30 cellular contexts compared by ENCODE assay signal in genomic region chr7:75669579-75669978, GRCh38.
"Had no signal": no experiment of that assay in that cellular context is flagged by ENCODE, and none has a peak within 500 bp of the region (broad histone marks: within the 10 kb centered on the region; RNA-seq: fewer than 3 reads in every experiment).

No MANE protein-coding gene starts in this region.

- H3K27me3 Mint-ChIP-seq: activated CD4-positive, alpha-beta T cell treated with anti-CD3 and anti-CD28 coated beads, Interleukin-2, amount 10 ng/mL, durations not matched to agents 24 days and 14 days; activated CD8-positive, alpha-beta T cell treated with anti-CD3 and anti-CD28 coated beads for 36 hours; activated naive CD8-positive, alpha-beta T cell treated with anti-CD3 and anti-CD28 coated beads for 36 hours; activated T-helper 17 cell treated with anti-CD3 and anti-CD28 coated beads, Interleukin-2, amount 50 U/mL, for 72 hours; central memory CD8-positive, alpha-beta T cell; T-cell had no signal

- H3K4me3 ChIP-seq: cardiac muscle cell, PC-9 had no signal

- H3K9me3 Mint-ChIP-seq: activated CD4-positive, alpha-beta T cell treated with anti-CD3 and anti-CD28 coated beads, Interleukin-2, amount 10 ng/mL, durations not matched to agents 24 days and 14 days; activated CD8-positive, alpha-beta T cell treated with anti-CD3 and anti-CD28 coated beads for 36 hours; activated naive CD8-positive, alpha-beta T cell treated with anti-CD3 and anti-CD28 coated beads for 36 hours; activated T-cell treated with anti-CD3 and anti-CD28 coated beads, Interleukin-2, amount 50 U/mL, for 72 hours; activated T-helper 17 cell treated with anti-CD3 and anti-CD28 coated beads, Interleukin-2, amount 50 U/mL, for 72 hours had no signal

- H3K36me3 ChIP-seq: brain microvascular endothelial cell, cardiac muscle cell, WERI-Rb-1 had no signal

- H2AFZ ChIP-seq: PC-9 had no signal

- H3K27ac ChIP-seq: brain microvascular endothelial cell, cardiac muscle cell, KMS-11, PC-9, RWPE1, WERI-Rb-1 had no signal

- DNase-seq: activated CD4-positive, alpha-beta T cell treated with anti-CD3 and anti-CD28 coated beads, Interleukin-2, amount 10 ng/mL, durations not matched to agents 24 days and 14 days; activated CD4-positive, alpha-beta T cell treated with anti-CD3 and anti-CD28 coated beads, Interleukin-2, amount 50 U/mL, for 4 hours; activated CD8-positive, alpha-beta T cell treated with anti-CD3 and anti-CD28 coated beads for 36 hours; activated effector memory CD4-positive, alpha-beta T cell treated with anti-CD3 and anti-CD28 coated beads, Interleukin-2, amount 50 U/mL, for 16 hours; activated naive CD4-positive, alpha-beta T cell; activated naive CD4-positive, alpha-beta T cell treated with anti-CD3 and anti-CD28 coated beads, Interleukin-2, amount 50 U/mL, for 16 hours; activated naive CD8-positive, alpha-beta T cell treated with anti-CD3 and anti-CD28 coated beads for 36 hours; activated T-cell treated with anti-CD3 and anti-CD28 coated beads, Interleukin-2, amount 50 U/mL, for 1 hour; activated T-cell treated with anti-CD3 and anti-CD28 coated beads, Interleukin-2, amount 50 U/mL, for 72 hours; amniotic stem cell; brain microvascular endothelial cell; NCI-H1092 treated with DMSO at 0.1 percent for 48 hours; NCI-H1417 treated with DMSO at 0.1 percent for 48 hours; NCI-H1930; NCI-H2081 treated with DMSO at 0.1 percent for 48 hours; NCI-H345; NCI-H524 treated with DMSO at 0.1 percent for 48 hours; PC-9; SIG-M5; T-cell; T1000; WERI-Rb-1 had no signal

- H3K36me3 Mint-ChIP-seq: activated naive CD8-positive, alpha-beta T cell treated with anti-CD3 and anti-CD28 coated beads for 36 hours; T-cell had no signal

- H3K27me3 ChIP-seq: brain microvascular endothelial cell, cardiac muscle cell had no signal

- H3K9ac ChIP-seq: KMS-11 had no signal

- H3K4me2 ChIP-seq: KMS-11, PC-9 had no signal

- H3K27ac Mint-ChIP-seq: activated CD4-positive, alpha-beta T cell treated with anti-CD3 and anti-CD28 coated beads, Interleukin-2, amount 10 ng/mL, durations not matched to agents 24 days and 14 days; activated CD8-positive, alpha-beta T cell treated with anti-CD3 and anti-CD28 coated beads for 36 hours; activated naive CD8-positive, alpha-beta T cell treated with anti-CD3 and anti-CD28 coated beads for 36 hours; activated T-cell treated with anti-CD3 and anti-CD28 coated beads, Interleukin-2, amount 50 U/mL, for 72 hours; activated T-helper 17 cell treated with anti-CD3 and anti-CD28 coated beads, Interleukin-2, amount 50 U/mL, for 72 hours; T-cell had no signal

- H3K4me1 Mint-ChIP-seq: activated CD4-positive, alpha-beta T cell treated with anti-CD3 and anti-CD28 coated beads, Interleukin-2, amount 10 ng/mL, durations not matched to agents 24 days and 14 days; activated naive CD8-positive, alpha-beta T cell treated with anti-CD3 and anti-CD28 coated beads for 36 hours; activated T-helper 17 cell treated with anti-CD3 and anti-CD28 coated beads, Interleukin-2, amount 50 U/mL, for 72 hours; central memory CD8-positive, alpha-beta T cell; T-cell had no signal

- FAIRE-seq: RCC 7860 had no signal

- H3K4me3 Mint-ChIP-seq: activated CD4-positive, alpha-beta T cell treated with anti-CD3 and anti-CD28 coated beads, Interleukin-2, amount 10 ng/mL, durations not matched to agents 24 days and 14 days; activated CD8-positive, alpha-beta T cell treated with anti-CD3 and anti-CD28 coated beads for 36 hours; activated naive CD8-positive, alpha-beta T cell treated with anti-CD3 and anti-CD28 coated beads for 36 hours; activated T-cell treated with anti-CD3 and anti-CD28 coated beads, Interleukin-2, amount 50 U/mL, for 72 hours; activated T-helper 17 cell treated with anti-CD3 and anti-CD28 coated beads, Interleukin-2, amount 50 U/mL, for 72 hours; central memory CD8-positive, alpha-beta T cell; T-cell had no signal

- ATAC-seq: activated CD8-positive, alpha-beta T cell treated with anti-CD3 and anti-CD28 coated beads for 36 hours; activated T-cell treated with anti-CD3 and anti-CD28 coated beads, Interleukin-2, amount 50 U/mL, for 72 hours; activated T-helper 17 cell treated with anti-CD3 and anti-CD28 coated beads, Interleukin-2, amount 50 U/mL, for 72 hours; Right ventricle myocardium inferior; SK-N-SH treated with all-trans-retinoic acid at 6 μM for 48 hours; T-cell had no signal
